Comparison of ENCODE assay signal across 16 cellular contexts in the genomic region with DNA sequence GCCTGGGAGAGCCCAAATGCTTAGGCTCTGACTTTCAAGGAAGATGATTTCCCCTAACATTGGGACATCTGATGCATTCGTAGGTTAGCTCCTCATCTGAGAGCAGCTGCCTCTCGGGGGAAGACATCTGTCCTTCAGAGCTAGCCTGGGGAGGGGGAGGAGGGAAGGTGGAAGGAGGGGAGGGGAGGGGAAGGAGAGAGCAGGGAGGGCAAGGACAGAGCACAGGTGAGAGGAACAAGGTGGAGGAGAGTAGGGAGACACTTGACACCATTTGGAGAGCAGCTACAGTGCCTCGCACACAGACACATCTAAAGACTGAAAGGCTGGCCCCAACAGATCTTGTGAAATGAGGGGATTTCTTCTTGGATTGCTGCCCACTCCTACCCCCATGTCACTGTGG.
DNase-seq lines count a peak whose midpoint lies in the region; ATAC-seq and TF ChIP-seq lines count a peak whose summit lies in the region.
"Had no signal": no experiment of that assay in that cellular context is flagged by ENCODE, and none has a peak within 500 bp of the region (broad histone marks: within the 10 kb centered on the region; RNA-seq: fewer than 3 reads in every experiment).

No MANE protein-coding gene starts in this region.

- H3K9me3 Mint-ChIP-seq in GM23338 (peaks cover 4% of the 10 kb centered on the region; the same call in 1 of the 3 replicates), WTC11 (peaks cover 13% of the 10 kb centered on the region)

- H3K4me1 ChIP-seq in GM23338 (ENCODE audit: insufficient read depth): no peaks in the 10 kb centered on the region
- no peaks in the 10 kb centered on the region for H3K4me1 ChIP-seq in upper lobe of right lung
- H3K4me1 ChIP-seq: Caco-2 had no signal

- peak overlapping the region; percentile 23; the same call in 1 of the 2 replicates for H2AFZ ChIP-seq in GM23338

- no peaks in the 10 kb centered on the region for H3K36me3 ChIP-seq in GM23338 (ENCODE audit: insufficient read depth)
- H3K36me3 ChIP-seq in upper lobe of right lung: no peaks in the 10 kb centered on the region

- H3K4me1 Mint-ChIP-seq in GM23338 (peaks cover 8% of the 10 kb centered on the region; the same call in 2 of the 3 replicates), WTC11 (peaks cover 17% of the 10 kb centered on the region)

- intact Hi-C loops in upper lobe of right lung (cut with DNase I): no loop called here

- no peaks in the 10 kb centered on the region for H3F3A ChIP-seq in GM23338 (replicated peaks; ENCODE audit: low read depth)

- H3K9me2 ChIP-seq in GM23338 (ENCODE audit: insufficient read depth): no peaks in the 10 kb centered on the region; the same call in 1 of the 2 replicates

- H3K27ac Mint-ChIP-seq in GM23338 (no peak overlapping the region), WTC11 (0 out of 2 replicates have a peak overlapping the region, but pooled peaks have one; percentile 53)
- H3K27ac Mint-ChIP-seq: CD4-positive, alpha-beta T cell had no signal

- DNase-seq in GM23338 (ENCODE audit: low spot score) (no peak), WTC11 (ENCODE audit: low spot score) (no peak), iPS DF 19.7 (ENCODE audit: low read depth, low spot score) (peak; percentile 12), upper lobe of right lung (peak; percentile 6), SW 1271 (lab: John Stamatoyannopoulos, UW) (no peak), midbrain (lab: John Stamatoyannopoulos, UW) (no peak), HuH-7 (ENCODE audit: low spot score) (no peak)
- DNase-seq: ACHN; AML-193; Caco-2; CD4-positive, alpha-beta T cell; DMS79; GDM1; GOT3; HCEC 1CT had no signal

- no peak overlapping the region for H3K4me3 ChIP-seq in GM23338
- no peak overlapping the region for H3K4me3 ChIP-seq in upper lobe of right lung

- peaks cover 6% of the 10 kb centered on the region; the same call in 1 of the 3 replicates for H3K36me3 Mint-ChIP-seq in GM23338 (ENCODE audit: low read depth)
- H3K36me3 Mint-ChIP-seq in WTC11: peaks cover 5% of the 10 kb centered on the region; the same call in 1 of the 2 replicates

- H3K27me3 Mint-ChIP-seq in GM23338 (ENCODE audit: insufficient read depth, low read depth, poor library complexity): peaks cover 9% of the 10 kb centered on the region
- no peaks in the 10 kb centered on the region for H3K27me3 Mint-ChIP-seq in WTC11 (ENCODE audit: low read depth)
- H3K27me3 Mint-ChIP-seq: CD4-positive, alpha-beta T cell had no signal

- ATAC-seq in GM23338 (peak; percentile 75), WTC11 (peak; percentile 66), upper lobe of right lung (no peak)

- H4K20me1 ChIP-seq in GM23338 (replicated peaks; ENCODE audit: insufficient read depth): no peaks in the 10 kb centered on the region

- H3K27ac ChIP-seq in GM23338 (ENCODE audit: low read depth) (no peak overlapping the region), upper lobe of right lung (no peak overlapping the region)
- H3K27ac ChIP-seq: C4-2B had no signal

- H3K9me3 ChIP-seq in upper lobe of right lung: no peaks in the 10 kb centered on the region
- H3K9me3 ChIP-seq: Caco-2 had no signal

- no peaks in the 10 kb centered on the region for H3K79me2 ChIP-seq in GM23338 (replicated peaks; ENCODE audit: insufficient read depth)

- POLR2A ChIA-PET in WTC11 (lab: Charles Lee): no interaction called here

- H3K4me2 ChIP-seq in GM23338: no peak overlapping the region

- TF ChIP-seq CTCF in GM23338 (conservative IDR thresholded peaks at IDR 0.05; ENCODE audit: low read depth in 2 of 2) (no peak), WTC11 (IDR thresholded peaks at IDR 0.05) (no peak), upper lobe of right lung (IDR thresholded peaks at IDR 0.05) (no peak)

- H3K27me3 ChIP-seq in GM23338 (ENCODE audit: insufficient read depth): no peaks in the 10 kb centered on the region
- H3K27me3 ChIP-seq in upper lobe of right lung: no peaks in the 10 kb centered on the region

- CTCF ChIA-PET in WTC11 (lab: Charles Lee): interaction anchor here (0.7 to 1.9 kb wide), 3 partner anchors 17 to 58 kb away, joined by 3 to 8 read pairs (median 6); no protein-coding TSS in a partner anchor

- no peak overlapping the region for H3K4me3 Mint-ChIP-seq in GM23338
- H3K4me3 Mint-ChIP-seq in WTC11: no peak overlapping the region
- H3K4me3 Mint-ChIP-seq: CD4-positive, alpha-beta T cell had no signal

TF ChIP-seq in GM23338, 12 proteins besides CTCF, POLR2A, EP300 and RAD21 (continues in another document):
- TF ChIP-seq JUNB (IDR thresholded peaks at IDR 0.05; ENCODE audit: unreplicated experiment) (no peak), EZH2phosphoT487 (IDR thresholded peaks at IDR 0.05; ENCODE audit: unreplicated experiment) (no peak), CREB1 (CRISPR knock-in tag; IDR thresholded peaks at IDR 0.05; ENCODE audit: low read depth) (no peak), NANOG (IDR thresholded peaks at IDR 0.05; ENCODE audit: borderline replicate concordance) (no peak), POLR2AphosphoS5 (IDR thresholded peaks at IDR 0.05; ENCODE audit: low read depth) (no peak), ZNF331 (CRISPR knock-in tag; IDR thresholded peaks at IDR 0.05; ENCODE audit: low read depth) (no peak), STAT1 (IDR thresholded peaks at IDR 0.05; ENCODE audit: unreplicated experiment) (no peak)
- TF ChIP-seq, protein P1, sequence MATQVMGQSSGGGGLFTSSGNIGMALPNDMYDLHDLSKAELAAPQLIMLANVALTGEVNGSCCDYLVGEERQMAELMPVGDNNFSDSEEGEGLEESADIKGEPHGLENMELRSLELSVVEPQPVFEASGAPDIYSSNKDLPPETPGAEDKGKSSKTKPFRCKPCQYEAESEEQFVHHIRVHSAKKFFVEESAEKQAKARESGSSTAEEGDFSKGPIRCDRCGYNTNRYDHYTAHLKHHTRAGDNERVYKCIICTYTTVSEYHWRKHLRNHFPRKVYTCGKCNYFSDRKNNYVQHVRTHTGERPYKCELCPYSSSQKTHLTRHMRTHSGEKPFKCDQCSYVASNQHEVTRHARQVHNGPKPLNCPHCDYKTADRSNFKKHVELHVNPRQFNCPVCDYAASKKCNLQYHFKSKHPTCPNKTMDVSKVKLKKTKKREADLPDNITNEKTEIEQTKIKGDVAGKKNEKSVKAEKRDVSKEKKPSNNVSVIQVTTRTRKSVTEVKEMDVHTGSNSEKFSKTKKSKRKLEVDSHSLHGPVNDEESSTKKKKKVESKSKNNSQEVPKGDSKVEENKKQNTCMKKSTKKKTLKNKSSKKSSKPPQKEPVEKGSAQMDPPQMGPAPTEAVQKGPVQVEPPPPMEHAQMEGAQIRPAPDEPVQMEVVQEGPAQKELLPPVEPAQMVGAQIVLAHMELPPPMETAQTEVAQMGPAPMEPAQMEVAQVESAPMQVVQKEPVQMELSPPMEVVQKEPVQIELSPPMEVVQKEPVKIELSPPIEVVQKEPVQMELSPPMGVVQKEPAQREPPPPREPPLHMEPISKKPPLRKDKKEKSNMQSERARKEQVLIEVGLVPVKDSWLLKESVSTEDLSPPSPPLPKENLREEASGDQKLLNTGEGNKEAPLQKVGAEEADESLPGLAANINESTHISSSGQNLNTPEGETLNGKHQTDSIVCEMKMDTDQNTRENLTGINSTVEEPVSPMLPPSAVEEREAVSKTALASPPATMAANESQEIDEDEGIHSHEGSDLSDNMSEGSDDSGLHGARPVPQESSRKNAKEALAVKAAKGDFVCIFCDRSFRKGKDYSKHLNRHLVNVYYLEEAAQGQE (IDR thresholded peaks at IDR 0.05; ENCODE audit: unreplicated experiment): no peak

TF ChIP-seq in WTC11, 78 proteins besides CTCF, POLR2A, EP300 and RAD21 (continues in another document):
- TF ChIP-seq GABPB1 (CRISPR knock-in tag; IDR thresholded peaks at IDR 0.05) (no peak), FOXJ3 (CRISPR knock-in tag; IDR thresholded peaks at IDR 0.05; ENCODE audit: borderline replicate concordance) (no peak), PRRX2 (CRISPR knock-in tag; IDR thresholded peaks at IDR 0.05) (no peak), FOXP1 (CRISPR knock-in tag; IDR thresholded peaks at IDR 0.05; ENCODE audit: borderline replicate concordance) (no peak), JUN (CRISPR knock-in tag; IDR thresholded peaks at IDR 0.05) (no peak), NR2C2 (CRISPR knock-in tag; IDR thresholded peaks at IDR 0.05) (no peak), EMX1 (CRISPR knock-in tag; IDR thresholded peaks at IDR 0.05) (no peak)
- TF ChIP-seq, protein P2, sequence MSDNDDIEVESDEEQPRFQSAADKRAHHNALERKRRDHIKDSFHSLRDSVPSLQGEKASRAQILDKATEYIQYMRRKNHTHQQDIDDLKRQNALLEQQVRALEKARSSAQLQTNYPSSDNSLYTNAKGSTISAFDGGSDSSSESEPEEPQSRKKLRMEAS (CRISPR knock-in tag; IDR thresholded peaks at IDR 0.05): no peak
- TF ChIP-seq, protein P3, sequence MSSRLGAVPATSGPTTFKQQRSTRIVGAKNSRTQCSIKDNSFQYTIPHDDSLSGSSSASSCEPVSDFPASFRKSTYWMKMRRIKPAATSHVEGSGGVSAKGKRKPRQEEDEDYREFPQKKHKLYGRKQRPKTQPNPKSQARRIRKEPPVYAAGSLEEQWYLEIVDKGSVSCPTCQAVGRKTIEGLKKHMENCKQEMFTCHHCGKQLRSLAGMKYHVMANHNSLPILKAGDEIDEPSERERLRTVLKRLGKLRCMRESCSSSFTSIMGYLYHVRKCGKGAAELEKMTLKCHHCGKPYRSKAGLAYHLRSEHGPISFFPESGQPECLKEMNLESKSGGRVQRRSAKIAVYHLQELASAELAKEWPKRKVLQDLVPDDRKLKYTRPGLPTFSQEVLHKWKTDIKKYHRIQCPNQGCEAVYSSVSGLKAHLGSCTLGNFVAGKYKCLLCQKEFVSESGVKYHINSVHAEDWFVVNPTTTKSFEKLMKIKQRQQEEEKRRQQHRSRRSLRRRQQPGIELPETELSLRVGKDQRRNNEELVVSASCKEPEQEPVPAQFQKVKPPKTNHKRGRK (CRISPR knock-in tag; IDR thresholded peaks at IDR 0.05; ENCODE audit: borderline replicate concordance): no peak
- TF ChIP-seq, protein P4, sequence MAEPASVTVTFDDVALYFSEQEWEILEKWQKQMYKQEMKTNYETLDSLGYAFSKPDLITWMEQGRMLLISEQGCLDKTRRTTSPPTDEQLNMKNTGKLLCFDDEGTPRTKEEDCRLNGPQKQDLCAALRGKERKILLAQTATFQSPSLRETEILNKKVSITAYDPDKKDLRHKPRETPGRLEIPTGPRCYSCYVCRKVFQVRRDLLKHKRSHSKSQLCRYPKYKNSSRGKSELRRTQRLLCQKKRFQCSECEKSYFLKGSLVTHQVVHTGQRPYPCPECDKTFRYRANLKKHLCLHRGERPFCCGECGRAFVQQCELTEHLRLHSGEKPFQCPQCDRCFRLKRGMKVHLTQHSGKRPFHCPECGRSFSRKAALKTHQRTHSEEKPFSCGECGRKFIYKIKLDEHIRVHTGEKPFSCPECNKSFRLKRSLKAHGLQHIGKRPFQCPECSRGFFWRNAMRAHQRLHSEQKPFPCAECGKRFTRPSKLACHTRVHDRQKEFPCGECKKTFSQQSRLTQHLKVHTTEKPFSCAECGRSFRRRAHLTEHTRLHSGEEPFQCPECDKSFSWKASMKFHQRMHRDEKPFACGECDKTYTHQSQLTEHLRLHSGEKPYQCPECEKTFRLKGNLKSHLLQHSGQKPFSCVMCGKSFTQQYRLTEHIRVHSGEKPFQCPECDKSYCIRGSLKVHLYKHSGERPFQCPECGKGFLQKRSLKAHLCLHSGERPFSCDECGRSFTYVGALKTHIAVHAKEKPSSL (CRISPR knock-in tag; conservative IDR thresholded peaks at IDR 0.05): no peak

Comparison
In these comparisons a context has a peak if more than half of its experiments do, and no peak if none do; other contexts are left out.
1. DNase-seq: peak in iPS DF 19.7 (single experiment) and upper lobe of right lung (single experiment); none in GM23338 (single experiment), WTC11 (single experiment), SW 1271 (0 of 2), midbrain (single experiment) and HuH-7 (single experiment).